Comparison of ENCODE assay signal across 21 cellular contexts in the genomic region with DNA sequence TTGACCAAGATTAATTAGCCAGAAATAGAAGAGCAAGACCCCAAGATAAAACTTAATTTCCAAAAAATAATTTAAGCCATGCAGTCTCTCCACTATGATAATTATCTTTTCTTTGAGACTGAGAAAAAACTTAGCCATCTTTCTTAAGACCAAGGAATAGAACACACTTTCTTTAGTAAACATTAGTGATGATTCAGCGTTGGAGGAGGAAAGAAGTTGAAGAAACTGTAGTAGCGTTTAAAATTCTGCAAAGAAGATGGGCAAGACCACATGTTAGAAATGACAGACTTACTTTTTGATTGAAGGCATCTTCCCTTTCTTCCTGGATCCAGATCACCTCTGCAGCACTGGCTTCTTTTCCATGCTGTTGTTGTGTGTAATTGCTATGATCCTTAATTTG.
DNase-seq lines count a peak whose midpoint lies in the region; ATAC-seq lines count a peak whose summit lies in the region.
"Had no signal": no experiment of that assay in that cellular context is flagged by ENCODE, and none has a peak within 500 bp of the region (broad histone marks: within the 10 kb centered on the region; RNA-seq: fewer than 3 reads in every experiment).

No MANE protein-coding gene starts in this region.

- ATAC-seq in GM19463 (IDR thresholded peaks at IDR 0.05; ENCODE audit: unreplicated experiment), result no peak
- ATAC-seq: CD8-positive, alpha-beta T cell had no signal

- DNase-seq in HCEC 1CT (peak; percentile 33), amniotic epithelial cell (ENCODE audit: low read depth) (peak; percentile 71), fibroblast of peridontal ligament (ENCODE audit: extremely low read depth) (peak; percentile 61), NOMO-1 treated with DMSO at 0.1 percent for 48 hours (lab: John Stamatoyannopoulos, UW; ENCODE audit: unreplicated experiment) (no peak), T-helper 9 cell (no peak), NCI-H446 (lab: John Stamatoyannopoulos, UW) (no peak)
- DNase-seq: CD8-positive, alpha-beta T cell; DMS 273 treated with DMSO at 0.1 percent for 48 hours; DMS79; H7; Karpas-422; MV-4-11; NCI-H1105 treated with DMSO at 0.1 percent for 48 hours; NCI-H146; NCI-H1930; NCI-H2107; NCI-H524 treated with DMSO at 0.1 percent for 48 hours; NCI-H774; Right ventricle myocardium superior; RPMI8226 had no signal

Comparison
In these comparisons a context has a peak if more than half of its experiments do, and no peak if none do; other contexts are left out.
1. DNase-seq: peak in HCEC 1CT (single experiment), amniotic epithelial cell (single experiment) and fibroblast of peridontal ligament (single experiment); none in NOMO-1 treated with DMSO at 0.1 percent for 48 hours (single experiment), T-helper 9 cell (single experiment) and NCI-H446 (0 of 2).